In the genomic region with DNA sequence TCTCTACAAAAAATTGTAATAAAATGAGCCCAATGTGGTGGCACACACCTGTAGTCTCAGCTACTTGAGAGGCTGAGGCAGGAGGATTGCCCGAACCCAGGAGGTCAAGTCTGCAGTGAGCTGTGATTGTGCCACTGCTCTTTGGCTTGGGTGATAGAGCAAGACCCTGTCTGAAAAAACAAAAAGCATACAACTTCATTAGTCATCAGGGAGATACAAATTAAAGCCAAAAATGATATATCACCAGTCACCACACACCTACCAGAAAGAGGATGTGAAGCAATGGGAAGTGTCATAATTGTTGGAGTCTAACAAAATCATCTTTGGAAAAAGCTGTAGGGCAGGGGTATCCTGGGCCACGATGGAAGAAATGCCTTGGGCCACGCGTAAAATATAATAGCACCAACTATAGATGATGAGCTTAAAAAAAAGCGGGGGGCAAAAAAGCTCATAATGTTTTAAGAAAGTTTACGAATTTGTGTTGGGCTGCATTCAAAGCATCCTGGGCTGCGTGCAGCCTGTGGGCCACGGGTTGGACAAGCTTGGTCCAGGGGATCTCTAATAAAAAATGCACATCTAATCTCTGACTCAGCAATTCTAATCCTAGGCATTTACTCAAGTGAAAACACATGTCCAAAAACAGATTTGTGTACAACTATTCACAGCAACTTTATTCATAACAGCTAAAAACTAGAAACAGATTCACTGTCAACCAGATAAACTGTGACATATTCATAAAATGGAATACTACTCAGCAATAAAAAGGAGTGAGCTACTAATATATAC, we compare ENCODE assay signal across 18 cellular contexts.
DNase-seq lines count a peak whose midpoint lies in the region; TF ChIP-seq lines count a peak whose summit lies in the region.
"Had no signal": no experiment of that assay in that cellular context is flagged by ENCODE, and none has a peak within 500 bp of the region (broad histone marks: within the 10 kb centered on the region; RNA-seq: fewer than 3 reads in every experiment).

No MANE protein-coding gene starts in this region.

- no peak overlapping the region for H2AFZ ChIP-seq in GM23248
- H2AFZ ChIP-seq: GM23338 had no signal

- no peaks in the 10 kb centered on the region for H3K27me3 Mint-ChIP-seq in T-helper 2 cell treated with Interferon-gamma antibody and Interleukin-4, amounts not matched to agents 5 μg/mL and 100 μg/mL, for 36 hours (ENCODE audit: low read depth)

- peaks cover 28% of the 10 kb centered on the region for H3K4me1 Mint-ChIP-seq in T-helper 2 cell treated with Interferon-gamma antibody and Interleukin-4, amounts not matched to agents 5 μg/mL and 100 μg/mL, for 36 hours (ENCODE audit: low read depth)

- H3F3A ChIP-seq in GM23248 (ENCODE audit: insufficient read depth), result peaks cover 37% of the 10 kb centered on the region

- no peaks in the 10 kb centered on the region for H3K27me3 ChIP-seq in GM23248 (replicated peaks; ENCODE audit: insufficient read depth)
- H3K27me3 ChIP-seq: dorsolateral prefrontal cortex, foreskin keratinocyte had no signal

- TF ChIP-seq CTCF in AG09319 (IDR thresholded peaks at IDR 0.05; ENCODE audit: low read depth, low read length), result no peak
- no peak for TF ChIP-seq CTCF in fibroblast of the aortic adventitia (IDR thresholded peaks at IDR 0.05; ENCODE audit: insufficient read depth, low read length)

- H3K9ac ChIP-seq in GM23248, result no peak overlapping the region

- no peaks in the 10 kb centered on the region for H3K9me3 Mint-ChIP-seq in T-helper 2 cell treated with Interferon-gamma antibody and Interleukin-4, amounts not matched to agents 5 μg/mL and 100 μg/mL, for 36 hours
- H3K9me3 Mint-ChIP-seq: GM23338, neural crest cell had no signal

- peaks cover 21% of the 10 kb centered on the region for H3K36me3 Mint-ChIP-seq in T-helper 2 cell treated with Interferon-gamma antibody and Interleukin-4, amounts not matched to agents 5 μg/mL and 100 μg/mL, for 36 hours (ENCODE audit: low read depth)

- DNase-seq in AG09319 (ENCODE audit: extremely low read depth, low read depth) (peak; percentile 69), GM23248 (peak; percentile 72), RPMI7951 (ENCODE audit: low read depth) (peak; percentile 29), fibroblast of the aortic adventitia (ENCODE audit: low read depth) (peak; percentile 81), NCI-H2029 (lab: John Stamatoyannopoulos, UW) (no peak), NCI-H2029 treated with DMSO at 0.1 percent for 48 hours (lab: John Stamatoyannopoulos, UW) (no peak)
- DNase-seq in T-helper 2 cell treated with Interferon-gamma antibody and Interleukin-4, amounts not matched to agents 5 μg/mL and 100 μg/mL, for 36 hours (ENCODE audit: low spot score), result no peak
- DNase-seq in NK-92 treated with Interleukin-12 subunit alpha and Interleukin-12 subunit beta, amount 100 ng/mL, for 24 hours (lab: John Stamatoyannopoulos, UW), result no peak
- DNase-seq: activated CD8-positive, alpha-beta memory T cell treated with anti-CD3 and anti-CD28 coated beads for 24 hours; activated effector memory CD4-positive, alpha-beta T cell treated with anti-CD3 and anti-CD28 coated beads, Interleukin-2, amount 50 U/mL, for 16 hours; dorsolateral prefrontal cortex; foreskin keratinocyte; mammary epithelial cell; NCI-H1417 treated with DMSO at 0.1 percent for 48 hours; retina; stimulated activated CD4-positive, alpha-beta T cell treated with anti-CD3 and anti-CD28 coated beads, Interleukin-2, amount 100 ng/mL, for 48 hours had no signal

- H3K4me2 ChIP-seq in GM23248 (ENCODE audit: unreplicated experiment), result no peak overlapping the region
- H3K4me2 ChIP-seq: GM23338 had no signal

- H3K4me3 Mint-ChIP-seq in T-helper 2 cell treated with Interferon-gamma antibody and Interleukin-4, amounts not matched to agents 5 μg/mL and 100 μg/mL, for 36 hours, result no peak overlapping the region
- H3K4me3 Mint-ChIP-seq: GM23338, neural crest cell had no signal

- no peaks in the 10 kb centered on the region for H3K9me3 ChIP-seq in GM23248 (ENCODE audit: low read depth)

- H3K4me3 ChIP-seq in GM23248 (no peak overlapping the region), fibroblast of the aortic adventitia (ENCODE audit: low read depth, low read length) (no peak overlapping the region)
- H3K4me3 ChIP-seq: dorsolateral prefrontal cortex, GM23338 had no signal

- in situ Hi-C loops in GM23248 (cut with MboI), result no loop called here

- H3K27ac ChIP-seq in GM23248, result peak overlapping the region; percentile 61
- H3K27ac ChIP-seq: dorsolateral prefrontal cortex, foreskin keratinocyte had no signal

- H3K79me2 ChIP-seq in GM23248 (ENCODE audit: insufficient read depth), result 0 out of 2 replicates have a peak, but pooled peaks cover 9% of the 10 kb centered on the region

- no peaks in the 10 kb centered on the region for H4K20me1 ChIP-seq in GM23248 (ENCODE audit: insufficient read depth)

- H3K36me3 ChIP-seq in GM23248 (ENCODE audit: low read depth), result no peaks in the 10 kb centered on the region

- H3K27ac Mint-ChIP-seq in T-helper 2 cell treated with Interferon-gamma antibody and Interleukin-4, amounts not matched to agents 5 μg/mL and 100 μg/mL, for 36 hours, result no peak overlapping the region
- H3K27ac Mint-ChIP-seq: GM23338 had no signal

- no peaks in the 10 kb centered on the region for H3K9me2 ChIP-seq in GM23248 (ENCODE audit: insufficient read depth)

- WGBS in GM23248 (ENCODE audit: low coverage in 1 of 2, low lambda C conversion rate in 2 of 2, missing lambda C conversion rate in 2 of 2), 2 experiments, result 58 to 60% methylated on average over 8 of the region's 8 CpGs

- peaks cover 27% of the 10 kb centered on the region for H3K4me1 ChIP-seq in GM23248 (ENCODE audit: insufficient read depth)

Comparison
In these comparisons a context has a peak if more than half of its experiments do, and no peak if none do; other contexts are left out.
1. DNase-seq: peak in AG09319 (single experiment), GM23248 (single experiment), RPMI7951 (single experiment) and fibroblast of the aortic adventitia (single experiment); none in T-helper 2 cell treated with Interferon-gamma antibody and Interleukin-4, amounts not matched to agents 5 μg/mL and 100 μg/mL, for 36 hours (single experiment), NCI-H2029 (single experiment), NK-92 treated with Interleukin-12 subunit alpha and Interleukin-12 subunit beta, amount 100 ng/mL, for 24 hours (single experiment) and NCI-H2029 treated with DMSO at 0.1 percent for 48 hours (single experiment).